ENCODE assay signal across 31 cellular contexts in genomic region chr12:57433370-57433769, GRCh38. TPM values are rescaled to one million over a fixed set of nuclear protein-coding genes. Genes with fewer than 3 reads are reported as not detected.
"Had no signal": no experiment of that assay in that cellular context is flagged by ENCODE, and none has a peak within 500 bp of the region (broad histone marks: within the 10 kb centered on the region; RNA-seq: fewer than 3 reads in every experiment).

No MANE protein-coding gene starts in this region.

- H3K36me3 ChIP-seq: ascending aorta, breast epithelium, cardiac muscle cell, colonic mucosa, esophagus muscularis mucosa, gastrocnemius medialis, heart left ventricle had no signal

- H3K4me3 ChIP-seq: ascending aorta, breast epithelium, cardiac muscle cell, colonic mucosa, esophagus muscularis mucosa, gastrocnemius medialis, heart left ventricle had no signal

- H3K27me3 ChIP-seq: ascending aorta, breast epithelium, cardiac muscle cell, colonic mucosa, esophagus muscularis mucosa, foreskin keratinocyte, gastrocnemius medialis, heart left ventricle had no signal

- H3K4me1 ChIP-seq: colonic mucosa had no signal

- DNase-seq: activated CD4-positive, alpha-beta memory T cell treated with anti-CD3 and anti-CD28 coated beads for 36 hours; activated CD4-positive, alpha-beta T cell treated with anti-CD3 and anti-CD28 coated beads for 36 hours; activated CD4-positive, alpha-beta T cell treated with anti-CD3 and anti-CD28 coated beads, Interleukin-2, amount 10 ng/mL, durations not matched to agents 24 days and 14 days; activated CD4-positive, CD25-positive, alpha-beta regulatory T cell; activated CD4-positive, CD25-positive, alpha-beta regulatory T cell treated with anti-CD3 and anti-CD28 coated beads, Interleukin-2, amount 50 U/mL, for 72 hours; activated CD8-positive, alpha-beta T cell treated with anti-CD3 and anti-CD28 coated beads, Interleukin-2, amount 10 ng/mL, durations not matched to agents 7 days and 5 days; activated gamma-delta T cell; activated naive CD4-positive, alpha-beta T cell; activated naive CD4-positive, alpha-beta T cell treated with anti-CD3 and anti-CD28 coated beads, Interleukin-2, amount 10 ng/mL, durations not matched to agents 7 days and 5 days; activated naive CD8-positive, alpha-beta T cell treated with anti-CD3 and anti-CD28 coated beads, Interleukin-2, amount 10 ng/mL, durations not matched to agents 7 days and 5 days; activated T-cell treated with anti-CD3 and anti-CD28 coated beads, Interleukin-2, amount 50 U/mL, for 1 hour; activated T-cell treated with anti-CD3 and anti-CD28 coated beads, Interleukin-2, amount 50 U/mL, for 72 hours; central memory CD4-positive, alpha-beta T cell; cerebellar nuclear complex; colonic mucosa; effector memory CD4-positive, alpha-beta T cell; erythroblast; foreskin keratinocyte; gastrocnemius medialis; glutamatergic neuron; heart left ventricle; T-helper 2 cell had no signal

- H3K27ac Mint-ChIP-seq: activated CD4-positive, alpha-beta memory T cell treated with anti-CD3 and anti-CD28 coated beads for 36 hours; activated CD4-positive, alpha-beta T cell treated with anti-CD3 and anti-CD28 coated beads for 36 hours; activated CD4-positive, alpha-beta T cell treated with anti-CD3 and anti-CD28 coated beads, Interleukin-2, amount 10 ng/mL, durations not matched to agents 24 days and 14 days; activated CD8-positive, alpha-beta T cell treated with anti-CD3 and anti-CD28 coated beads, Interleukin-2, amount 10 ng/mL, durations not matched to agents 7 days and 5 days; activated naive CD4-positive, alpha-beta T cell treated with anti-CD3 and anti-CD28 coated beads, Interleukin-2, amount 10 ng/mL, durations not matched to agents 7 days and 5 days; activated naive CD4-positive, alpha-beta T cell treated with anti-CD3 and anti-CD28 coated beads, Interleukin-2, amount 50 U/mL, for 72 hours; activated T-cell treated with anti-CD3 and anti-CD28 coated beads, Interleukin-2, amount 50 U/mL, for 72 hours; brain had no signal

- H3K27me3 Mint-ChIP-seq: activated CD4-positive, alpha-beta memory T cell treated with anti-CD3 and anti-CD28 coated beads for 36 hours; activated CD4-positive, alpha-beta T cell treated with anti-CD3 and anti-CD28 coated beads for 36 hours; activated CD4-positive, alpha-beta T cell treated with anti-CD3 and anti-CD28 coated beads, Interleukin-2, amount 10 ng/mL, durations not matched to agents 24 days and 14 days; activated naive CD8-positive, alpha-beta T cell treated with anti-CD3 and anti-CD28 coated beads, Interleukin-2, amount 10 ng/mL, durations not matched to agents 7 days and 5 days had no signal

- H3K9me3 Mint-ChIP-seq: activated CD4-positive, alpha-beta memory T cell treated with anti-CD3 and anti-CD28 coated beads for 36 hours; activated CD4-positive, alpha-beta T cell treated with anti-CD3 and anti-CD28 coated beads, Interleukin-2, amount 10 ng/mL, durations not matched to agents 24 days and 14 days; activated naive CD4-positive, alpha-beta T cell treated with anti-CD3 and anti-CD28 coated beads, Interleukin-2, amount 10 ng/mL, durations not matched to agents 7 days and 5 days; activated naive CD4-positive, alpha-beta T cell treated with anti-CD3 and anti-CD28 coated beads, Interleukin-2, amount 50 U/mL, for 72 hours; activated naive CD8-positive, alpha-beta T cell treated with anti-CD3 and anti-CD28 coated beads, Interleukin-2, amount 10 ng/mL, durations not matched to agents 7 days and 5 days; activated T-cell treated with anti-CD3 and anti-CD28 coated beads, Interleukin-2, amount 50 U/mL, for 72 hours; brain had no signal

- H3K4me3 Mint-ChIP-seq: activated CD4-positive, alpha-beta memory T cell treated with anti-CD3 and anti-CD28 coated beads for 36 hours; activated CD4-positive, alpha-beta T cell treated with anti-CD3 and anti-CD28 coated beads for 36 hours; activated CD4-positive, alpha-beta T cell treated with anti-CD3 and anti-CD28 coated beads, Interleukin-2, amount 10 ng/mL, durations not matched to agents 24 days and 14 days; activated CD8-positive, alpha-beta T cell treated with anti-CD3 and anti-CD28 coated beads, Interleukin-2, amount 10 ng/mL, durations not matched to agents 7 days and 5 days; activated naive CD4-positive, alpha-beta T cell treated with anti-CD3 and anti-CD28 coated beads, Interleukin-2, amount 10 ng/mL, durations not matched to agents 7 days and 5 days; activated naive CD8-positive, alpha-beta T cell treated with anti-CD3 and anti-CD28 coated beads, Interleukin-2, amount 10 ng/mL, durations not matched to agents 7 days and 5 days; activated T-cell treated with anti-CD3 and anti-CD28 coated beads, Interleukin-2, amount 50 U/mL, for 72 hours; brain had no signal

- H3K9me3 ChIP-seq: ascending aorta, breast epithelium, colonic mucosa, esophagus muscularis mucosa, gastrocnemius medialis, heart left ventricle had no signal

- H3K36me3 Mint-ChIP-seq: brain had no signal

- H3K27ac ChIP-seq: ascending aorta, breast epithelium, cardiac muscle cell, colonic mucosa, esophagus muscularis mucosa, foreskin keratinocyte, gastrocnemius medialis, heart left ventricle had no signal

- ATAC-seq: activated CD4-positive, alpha-beta T cell treated with anti-CD3 and anti-CD28 coated beads for 36 hours; activated CD8-positive, alpha-beta T cell treated with anti-CD3 and anti-CD28 coated beads, Interleukin-2, amount 10 ng/mL, durations not matched to agents 7 days and 5 days; activated naive CD4-positive, alpha-beta T cell treated with anti-CD3 and anti-CD28 coated beads, Interleukin-2, amount 50 U/mL, for 72 hours; activated T-cell treated with anti-CD3 and anti-CD28 coated beads, Interleukin-2, amount 50 U/mL, for 72 hours; foreskin keratinocyte; gastrocnemius medialis; heart left ventricle had no signal

RNA-seq across cellular contexts. Expression of gene INHBC, which starts 1.2 kb away (rescaled TPM):
- total RNA-seq: activated CD4-positive, alpha-beta memory T cell treated with anti-CD3 and anti-CD28 coated beads for 36 hours; activated CD4-positive, alpha-beta T cell treated with anti-CD3 and anti-CD28 coated beads for 36 hours; activated CD4-positive, alpha-beta T cell treated with anti-CD3 and anti-CD28 coated beads, Interleukin-2, amount 10 ng/mL, durations not matched to agents 24 days and 14 days; activated CD8-positive, alpha-beta memory T cell treated with anti-CD3 and anti-CD28 coated beads for 36 hours; activated CD8-positive, alpha-beta T cell treated with anti-CD3 and anti-CD28 coated beads, Interleukin-2, amount 10 ng/mL, durations not matched to agents 7 days and 5 days; activated naive CD4-positive, alpha-beta T cell treated with anti-CD3 and anti-CD28 coated beads, Interleukin-2, amount 50 U/mL, for 72 hours; activated T-cell treated with anti-CD3 and anti-CD28 coated beads, Interleukin-2, amount 50 U/mL, for 72 hours; ascending aorta; breast epithelium; colonic mucosa; dermis microvascular lymphatic vessel endothelial cell; esophagus muscularis mucosa; foreskin keratinocyte; T-helper 1 cell treated with Interleukin-12 subunit alpha and Interleukin-12 subunit beta and Interleukin-4 antibody, amounts not matched to agents 30 ng/mL and 1 ng/mL, for 36 hours had no signal
- polyA plus RNA-seq: cardiac muscle cell, foreskin keratinocyte had no signal

RNA-seq across cellular contexts. Expression of gene INHBE, which starts 21.7 kb away (rescaled TPM):
- total RNA-seq: activated CD8-positive, alpha-beta T cell treated with anti-CD3 and anti-CD28 coated beads, Interleukin-2, amount 10 ng/mL, durations not matched to agents 7 days and 5 days; activated naive CD8-positive, alpha-beta T cell treated with anti-CD3 and anti-CD28 coated beads, Interleukin-2, amount 10 ng/mL, durations not matched to agents 7 days and 5 days; ascending aorta; breast epithelium; dermis microvascular lymphatic vessel endothelial cell; esophagus muscularis mucosa; foreskin keratinocyte; T-helper 1 cell treated with Interleukin-12 subunit alpha and Interleukin-12 subunit beta and Interleukin-4 antibody, amounts not matched to agents 30 ng/mL and 1 ng/mL, for 36 hours had no signal

RNA-seq across cellular contexts. Expression of gene ARHGAP9, which starts 46.3 kb away (rescaled TPM):
- total RNA-seq: dermis microvascular lymphatic vessel endothelial cell, foreskin keratinocyte had no signal
- polyA plus RNA-seq: cardiac muscle cell had no signal
